28 cellular contexts compared by ENCODE assay signal in the genomic region with DNA sequence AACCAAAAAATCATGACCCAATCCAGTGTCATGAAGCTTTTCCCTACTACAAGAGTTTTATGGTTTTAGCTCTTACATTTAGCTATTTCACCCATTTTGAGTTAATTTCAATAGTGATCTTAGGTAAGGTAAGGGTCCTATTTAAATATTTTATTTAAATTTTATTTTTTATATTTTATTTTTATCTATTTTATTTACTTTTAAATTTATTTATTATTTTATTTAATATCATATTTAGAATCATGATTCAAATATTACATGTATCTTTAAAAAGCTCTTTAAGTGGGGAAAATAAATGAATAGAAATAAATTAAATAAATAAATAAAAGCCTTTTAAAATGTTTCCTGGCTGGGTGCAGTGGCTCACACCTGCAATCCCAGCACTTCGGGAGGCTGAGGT.
"Had no signal": no experiment of that assay in that cellular context is flagged by ENCODE, and none has a peak within 500 bp of the region (broad histone marks: within the 10 kb centered on the region; RNA-seq: fewer than 3 reads in every experiment).

No MANE protein-coding gene starts in this region.

- H3K4me3 ChIP-seq: colonic mucosa, gastrocnemius medialis, heart left ventricle had no signal

- H3K4me3 Mint-ChIP-seq: activated CD4-positive, alpha-beta T cell treated with anti-CD3 and anti-CD28 coated beads, Interleukin-2, amount 10 ng/mL, durations not matched to agents 7 days and 5 days; activated CD8-positive, alpha-beta T cell treated with anti-CD3 and anti-CD28 coated beads for 36 hours; activated naive CD8-positive, alpha-beta T cell; T-helper 17 cell; T-helper 2 cell treated with Interferon-gamma antibody and Interleukin-4, amounts not matched to agents 5 μg/mL and 100 μg/mL, for 36 hours had no signal

- H3K9me3 Mint-ChIP-seq: activated CD4-positive, alpha-beta T cell treated with anti-CD3 and anti-CD28 coated beads, Interleukin-2, amount 10 ng/mL, durations not matched to agents 7 days and 5 days; activated CD8-positive, alpha-beta T cell treated with anti-CD3 and anti-CD28 coated beads for 36 hours; T-helper 2 cell treated with Interferon-gamma antibody and Interleukin-4, amounts not matched to agents 5 μg/mL and 100 μg/mL, for 36 hours had no signal

- H3K36me3 ChIP-seq: brain microvascular endothelial cell, colonic mucosa, gastrocnemius medialis, heart left ventricle had no signal

- H3K27me3 ChIP-seq: brain microvascular endothelial cell, colonic mucosa, gastrocnemius medialis, heart left ventricle had no signal

- H3K9me3 ChIP-seq: colonic mucosa, gastrocnemius medialis, heart left ventricle had no signal

- H3K4me1 Mint-ChIP-seq: activated CD4-positive, alpha-beta T cell treated with anti-CD3 and anti-CD28 coated beads, Interleukin-2, amount 10 ng/mL, durations not matched to agents 7 days and 5 days; T-helper 17 cell had no signal

- ATAC-seq: activated CD8-positive, alpha-beta T cell treated with anti-CD3 and anti-CD28 coated beads for 36 hours; esophagus mucosa; gastrocnemius medialis; heart left ventricle; T-helper 17 cell had no signal

- DNase-seq: activated CD4-positive, alpha-beta T cell treated with anti-CD3 and anti-CD28 coated beads for 1 hour; activated CD4-positive, alpha-beta T cell treated with anti-CD3 and anti-CD28 coated beads for 4 hours; activated CD4-positive, alpha-beta T cell treated with anti-CD3 and anti-CD28 coated beads, Interleukin-2, amount 10 ng/mL, durations not matched to agents 7 days and 5 days; activated CD4-positive, alpha-beta T cell treated with anti-CD3 and anti-CD28 coated beads, Interleukin-2, amount 50 U/mL, for 48 hours; activated CD8-positive, alpha-beta memory T cell treated with anti-CD3 and anti-CD28 coated beads for 24 hours; activated CD8-positive, alpha-beta T cell treated with anti-CD3 and anti-CD28 coated beads for 36 hours; activated effector memory CD4-positive, alpha-beta T cell treated with Interleukin-2 at 50 U/mL for 16 hours; activated gamma-delta T cell treated with Interleukin-2 at 50 U/mL for 16 hours; activated naive CD4-positive, alpha-beta T cell treated with anti-CD3 and anti-CD28 coated beads, Interleukin-2, amount 50 U/mL, for 16 hours; activated naive CD4-positive, alpha-beta T cell treated with Interleukin-2 at 50 U/mL for 16 hours; activated T-cell treated with anti-CD3 and anti-CD28 coated beads, Interleukin-2, amount 50 U/mL, for 48 hours; amniotic stem cell; anterior cingulate cortex; brain microvascular endothelial cell; colonic mucosa; effector CD8-positive, alpha-beta T cell; foreskin fibroblast; gastrocnemius medialis; glutamatergic neuron; heart left ventricle; T-helper 1 cell; T-helper 17 cell; T1000 had no signal

- H3K4me1 ChIP-seq: colonic mucosa, gastrocnemius medialis, heart left ventricle had no signal

- H3K27ac Mint-ChIP-seq: activated CD4-positive, alpha-beta T cell treated with anti-CD3 and anti-CD28 coated beads, Interleukin-2, amount 10 ng/mL, durations not matched to agents 7 days and 5 days; activated CD8-positive, alpha-beta T cell treated with anti-CD3 and anti-CD28 coated beads for 36 hours; activated naive CD8-positive, alpha-beta T cell; T-helper 17 cell; T-helper 2 cell treated with Interferon-gamma antibody and Interleukin-4, amounts not matched to agents 5 μg/mL and 100 μg/mL, for 36 hours had no signal

- FAIRE-seq: astrocyte, bronchial epithelial cell had no signal

- H3K36me3 Mint-ChIP-seq: activated naive CD8-positive, alpha-beta T cell had no signal

- H3K27ac ChIP-seq: brain microvascular endothelial cell, colonic mucosa, gastrocnemius medialis, heart left ventricle had no signal
